In the genomic region with DNA sequence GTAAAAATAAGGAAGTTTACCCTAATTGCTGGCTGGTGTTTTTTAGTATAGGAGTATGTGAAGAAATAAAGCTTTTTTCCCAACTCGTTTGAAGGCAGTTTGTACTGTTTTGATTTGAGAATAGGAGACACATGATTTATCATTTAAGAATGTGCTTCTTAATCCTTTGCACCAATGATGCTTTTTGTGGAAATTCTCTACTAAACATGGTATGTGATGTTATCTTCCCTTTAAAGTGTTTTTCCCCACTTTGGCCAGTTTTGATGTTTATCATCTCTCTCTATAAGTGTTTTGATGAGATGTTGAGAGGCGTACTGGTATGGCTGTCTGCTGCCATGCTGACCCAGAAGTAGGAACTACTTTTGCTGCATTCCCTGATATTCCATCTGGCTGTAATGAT, we compare ENCODE assay signal across 1 cellular context.
TF ChIP-seq lines count a peak whose summit lies in the region.

No MANE protein-coding gene starts in this region.

TF ChIP-seq in endothelial cell of umbilical vein, 7 proteins besides CTCF, POLR2A, EP300 and RAD21:
- TF ChIP-seq GATA2 (IDR thresholded peaks at IDR 0.05; ENCODE audit: insufficient read depth, insufficient read length, low read depth, low read length) = peak; percentile 65
- TF ChIP-seq FOS (IDR thresholded peaks at IDR 0.05; ENCODE audit: borderline replicate concordance, insufficient read depth, low read length) = no peak
